In genomic region chr2:120883607-120884405, GRCh38 we compare ENCODE assay signal across 1 cellular context.
TF ChIP-seq lines count a peak whose summit lies in the region.

No MANE protein-coding gene starts in this region.

TF ChIP-seq in GM23338, 12 proteins besides CTCF, POLR2A, EP300 and RAD21 (continued from another document):
- TF ChIP-seq ZNF462 (CRISPR knock-in tag; IDR thresholded peaks at IDR 0.05): no peak
- TF ChIP-seq ETS1 (IDR thresholded peaks at IDR 0.05): no peak
- no peak for TF ChIP-seq REST (IDR thresholded peaks at IDR 0.05; ENCODE audit: unreplicated experiment)
- TF ChIP-seq CREB1 (CRISPR knock-in tag; IDR thresholded peaks at IDR 0.05; ENCODE audit: low read depth): no peak
- TF ChIP-seq POLR2AphosphoS5 (IDR thresholded peaks at IDR 0.05; ENCODE audit: low read depth): no peak
- no peak for TF ChIP-seq JUNB (IDR thresholded peaks at IDR 0.05; ENCODE audit: unreplicated experiment)
- TF ChIP-seq EZH2 (IDR thresholded peaks at IDR 0.05; ENCODE audit: low read depth, unreplicated experiment): no peak
